In the genomic region with DNA sequence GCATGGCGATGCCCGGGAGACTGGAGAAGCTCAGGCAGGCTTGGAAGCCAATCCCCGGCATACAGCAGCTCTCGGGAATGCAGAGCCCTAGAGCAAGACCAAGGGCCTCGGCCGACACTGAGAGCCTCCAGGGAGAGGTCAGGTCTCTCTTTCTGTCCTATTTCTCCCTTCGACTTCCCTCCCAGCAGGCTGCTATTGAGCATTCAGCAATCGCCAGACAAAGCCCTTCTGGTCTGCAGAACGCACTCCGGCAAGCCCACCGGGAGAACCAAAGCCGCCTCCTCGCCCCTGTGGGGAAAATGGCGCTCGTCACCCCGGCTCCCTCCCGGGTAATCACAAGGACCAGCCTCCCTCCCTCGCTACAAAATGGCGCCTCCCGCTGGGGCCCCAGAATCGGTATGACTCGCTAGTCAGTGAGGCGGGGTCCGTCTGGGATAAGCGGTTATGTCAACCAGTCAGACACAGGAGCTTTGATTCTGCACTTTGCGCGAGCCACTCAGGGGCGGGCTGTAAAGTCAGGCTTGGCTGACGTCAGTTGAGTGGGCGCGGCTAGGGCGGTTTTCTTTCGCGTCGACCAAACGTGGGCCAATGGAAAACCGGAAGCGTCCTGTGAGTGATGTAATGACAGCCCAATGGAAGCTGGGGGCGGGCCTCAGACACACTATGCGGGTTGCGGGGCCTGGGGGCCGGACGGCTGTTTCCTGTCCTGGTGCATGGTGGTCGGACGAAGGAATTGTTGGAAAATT, we compare ENCODE assay signal across 8 cellular contexts. TPM values are rescaled to one million over a fixed set of nuclear protein-coding genes. Genes with fewer than 3 reads are reported as not detected.
DNase-seq lines count a peak whose midpoint lies in the region; ATAC-seq, FAIRE-seq and TF ChIP-seq lines count a peak whose summit lies in the region.

A gene (plus strand): TSS at position 691 of the 746 bp plus-strand sequence. CDS start 10,297 bp downstream, outside the sequence.

- peak; percentile 90 for ATAC-seq in GM21447 (IDR thresholded peaks at IDR 0.05; ENCODE audit: unreplicated experiment)

- H3K36me3 ChIP-seq in HUES64 (ENCODE audit: insufficient read depth, low read length), result no peaks in the 10 kb centered on the region
- peaks cover 4% of the 10 kb centered on the region; the same call in 1 of the 2 replicates for H3K36me3 ChIP-seq in OCI-LY1 (ENCODE audit: insufficient read depth, low read length)
- H3K36me3 ChIP-seq in mesodermal cell (ENCODE audit: control insufficient read depth, insufficient read depth, low read length), result no peaks in the 10 kb centered on the region

- no TSS peak for BruUV-seq in Calu3 (replicated peaks; lab: Mats Ljungman, UMichigan)

- no peaks in the 10 kb centered on the region for H3K27me3 Mint-ChIP-seq in Calu3 (ENCODE audit: unreplicated experiment)

- H3F3A ChIP-seq in OCI-LY1 (ENCODE audit: insufficient read depth, low read length), result peaks cover 5% of the 10 kb centered on the region

- DNase-seq in Calu3, result peak; percentile 99
- DNase-seq in activated CD8-positive, alpha-beta memory T cell treated with anti-CD3 and anti-CD28 coated beads, Interleukin-2, amount 50 U/mL, for 4 hours, result peak; percentile 100
- DNase-seq in stimulated activated CD8-positive, alpha-beta memory T cell treated with anti-CD3 and anti-CD28 coated beads, Interleukin-15, amount 100 ng/mL, for 4 hours (ENCODE audit: low read depth in 2 of 2), result peak; percentile 100

- peak within 1 kb of the TSS; percentile 99 for H3K27ac ChIP-seq in HUES64 (ENCODE audit: low read depth, low read length)
- peak within 1 kb of the TSS; percentile 94 for H3K27ac ChIP-seq in OCI-LY1 (ENCODE audit: low read depth, low read length, poor library complexity, severe bottlenecking)
- peak within 1 kb of the TSS; percentile 99 for H3K27ac ChIP-seq in mesodermal cell (ENCODE audit: low read depth, low read length, severe bottlenecking)

- CTCF ChIA-PET in Calu3 (lab: Charles Lee), result interaction anchor here (0.5 to 1.8 kb wide), 7 partner anchors 10 to 232 kb away, joined by 3 to 6 read pairs (median 4); no protein-coding TSS in a partner anchor

- H3K4me3 ChIP-seq in HUES64 (ENCODE audit: low read length) (peak within 1 kb of the TSS; percentile 87), OCI-LY1 (ENCODE audit: low read depth, low read length, poor library complexity, severe bottlenecking) (peak within 1 kb of the TSS; percentile 92), mesodermal cell (ENCODE audit: extremely low read depth, insufficient read depth, low read length, poor library complexity, severe bottlenecking) (peak within 1 kb of the TSS; percentile 76)

- H3K27me3 ChIP-seq in HUES64 (ENCODE audit: insufficient read depth, low read length), result no peaks in the 10 kb centered on the region
- no peaks in the 10 kb centered on the region for H3K27me3 ChIP-seq in OCI-LY1 (ENCODE audit: insufficient read depth, low read length)

- no peaks in the 10 kb centered on the region for H4K20me1 ChIP-seq in OCI-LY1 (ENCODE audit: insufficient read depth, low read length)

- no peak for TF ChIP-seq CTCF in Calu3 (IDR thresholded peaks at IDR 0.05; ENCODE audit: unreplicated experiment)
- TF ChIP-seq CTCF in OCI-LY1 (IDR thresholded peaks at IDR 0.05; ENCODE audit: low read length), result no peak

- H3K9me3 Mint-ChIP-seq in Calu3 (ENCODE audit: low read depth, unreplicated experiment), result no peaks in the 10 kb centered on the region

- H3K9ac ChIP-seq in HUES64 (ENCODE audit: low read depth, low read length) (peak within 1 kb of the TSS; percentile 98), OCI-LY1 (ENCODE audit: low read length) (peak within 1 kb of the TSS; percentile 99)

- whole genome bisulfite sequencing in HUES64, result under 1% methylated on average over 45 of the region's 45 CpGs
- 0 to 1% methylated on average over 41 of the region's 45 CpGs for WGBS in mesodermal cell (ENCODE audit: insufficient coverage in 2 of 2), 2 experiments

- peak; percentile 99 for FAIRE-seq in endometrium (lab: Jason Lieb, UNC)

- H3K27ac Mint-ChIP-seq in Calu3 (ENCODE audit: unreplicated experiment), result peak within 1 kb of the TSS; percentile 100

- H3K4me2 ChIP-seq in OCI-LY1 (ENCODE audit: low read length), result peak within 1 kb of the TSS; percentile 94

- H3K4me1 Mint-ChIP-seq in Calu3 (ENCODE audit: low read depth, unreplicated experiment), result peaks cover 13% of the 10 kb centered on the region

- H3K4me3 Mint-ChIP-seq in Calu3 (ENCODE audit: low read depth, unreplicated experiment), result peak within 1 kb of the TSS; percentile 98

- H3K79me2 ChIP-seq in OCI-LY1 (ENCODE audit: insufficient read depth, low read length), result peaks cover 24% of the 10 kb centered on the region

- H3K9me3 ChIP-seq in HUES64 (ENCODE audit: insufficient read depth, low read depth, low read length), result no peaks in the 10 kb centered on the region
- H3K9me3 ChIP-seq in OCI-LY1 (ENCODE audit: low read length), result no peaks in the 10 kb centered on the region
- H3K9me3 ChIP-seq in mesodermal cell (ENCODE audit: control insufficient read depth, low read length), result no peaks in the 10 kb centered on the region

- no peak within 1 kb of the TSS for H2AFZ ChIP-seq in OCI-LY1 (ENCODE audit: low read length)

- no peaks in the 10 kb centered on the region for H3K9me2 ChIP-seq in OCI-LY1 (ENCODE audit: low read depth, low read length)

- peaks cover 44% of the 10 kb centered on the region for H3K36me3 Mint-ChIP-seq in Calu3 (ENCODE audit: insufficient read depth, unreplicated experiment)

- intact Hi-C loops in Calu3 (cut with micrococcal nuclease; ENCODE audit: unreplicated experiment), result loop anchor here (2.0 to 5.0 kb wide), 2 partner anchors 52 to 110 kb away; no protein-coding TSS in a partner anchor

- H3K4me1 ChIP-seq in HUES64 (ENCODE audit: insufficient read depth, low read length) (no peaks in the 10 kb centered on the region), OCI-LY1 (ENCODE audit: insufficient read depth, low read length, severe bottlenecking) (peaks cover 26% of the 10 kb centered on the region), mesodermal cell (ENCODE audit: control insufficient read depth, insufficient read depth, low read length, poor library complexity, severe bottlenecking) (peaks cover 4% of the 10 kb centered on the region)

RNA-seq across cellular contexts. Expression of the gene that starts here (rescaled TPM):
- 20.4 and 28.7 TPM in 2 replicates for total RNA-seq in Calu3 (2022)
- 28.6 TPM for polyA plus RNA-seq in HUES64 (2013, experiment 1 of 2)
- 31.4 TPM for polyA plus RNA-seq in HUES64 (2013, experiment 2 of 2)
- polyA plus RNA-seq in mesodermal cell (2013, experiment 1 of 2), result 29.7 TPM
- polyA plus RNA-seq in mesodermal cell (2013, experiment 2 of 2), result 32.1 TPM

Comparison
In these comparisons a context has a peak if more than half of its experiments do, and no peak if none do; other contexts are left out.
1. Peak in every context shown above with its lines: DNase-seq, ATAC-seq, H3K4me3 ChIP-seq and H3K27ac ChIP-seq.